In genomic region chr14:100696017-100696416, GRCh38 we compare ENCODE assay signal across 24 cellular contexts. TPM values are rescaled to one million over a fixed set of nuclear protein-coding genes. Genes with fewer than 3 reads are reported as not detected.
"Had no signal": no experiment of that assay in that cellular context is flagged by ENCODE, and none has a peak within 500 bp of the region (broad histone marks: within the 10 kb centered on the region; RNA-seq: fewer than 3 reads in every experiment).

No MANE protein-coding gene starts in this region.

- H3K9me3 Mint-ChIP-seq: activated CD8-positive, alpha-beta T cell treated with anti-CD3 and anti-CD28 coated beads for 36 hours; activated naive CD4-positive, alpha-beta T cell treated with anti-CD3 and anti-CD28 coated beads, Interleukin-2, amount 50 U/mL, for 24 hours had no signal

- H3K36me3 Mint-ChIP-seq: activated naive CD4-positive, alpha-beta T cell treated with anti-CD3 and anti-CD28 coated beads, Interleukin-2, amount 50 U/mL, for 24 hours had no signal

- H3K4me3 ChIP-seq: SK-N-MC had no signal

- DNase-seq: activated CD4-positive, alpha-beta T cell treated with anti-CD3 and anti-CD28 coated beads for 4 hours; activated CD8-positive, alpha-beta memory T cell treated with anti-CD3 and anti-CD28 coated beads, Interleukin-2, amount 50 U/mL, for 48 hours; activated CD8-positive, alpha-beta T cell treated with anti-CD3 and anti-CD28 coated beads for 36 hours; activated effector memory CD4-positive, alpha-beta T cell treated with Interleukin-2 at 50 U/mL for 16 hours; activated naive CD4-positive, alpha-beta T cell; activated T-cell treated with anti-CD3 and anti-CD28 coated beads, Interleukin-2, amount 50 U/mL, for 1 hour; caudate nucleus; IMR-90; KG1; NCI-H1048; NCI-H1930; NCI-H2171 treated with DMSO at 0.1 percent for 48 hours; NCI-H226; NCI-H510A; NCI-H526 treated with DMSO at 0.1 percent for 48 hours; NCI-H82; RPMI8226; T-helper 1 cell had no signal

- H3K27ac Mint-ChIP-seq: activated CD8-positive, alpha-beta T cell treated with anti-CD3 and anti-CD28 coated beads for 36 hours; activated naive CD4-positive, alpha-beta T cell treated with anti-CD3 and anti-CD28 coated beads, Interleukin-2, amount 50 U/mL, for 24 hours had no signal

- H3K27ac ChIP-seq: SK-N-MC had no signal

- H3K4me1 Mint-ChIP-seq: activated naive CD4-positive, alpha-beta T cell treated with anti-CD3 and anti-CD28 coated beads, Interleukin-2, amount 50 U/mL, for 24 hours had no signal

- H3K4me3 Mint-ChIP-seq: activated CD8-positive, alpha-beta T cell treated with anti-CD3 and anti-CD28 coated beads for 36 hours; activated naive CD4-positive, alpha-beta T cell treated with anti-CD3 and anti-CD28 coated beads, Interleukin-2, amount 50 U/mL, for 24 hours had no signal

RNA-seq across cellular contexts. Expression of gene DLK1, which starts 30.7 kb away (rescaled TPM):
- total RNA-seq: activated CD8-positive, alpha-beta T cell treated with anti-CD3 and anti-CD28 coated beads for 36 hours; LHCN-M2; M059J; OCI-LY7; T-helper 2 cell treated with Interferon-gamma antibody and Interleukin-4, amounts not matched to agents 100 ng/mL and 5 ng/mL, for 36 hours had no signal
